In the genomic region with DNA sequence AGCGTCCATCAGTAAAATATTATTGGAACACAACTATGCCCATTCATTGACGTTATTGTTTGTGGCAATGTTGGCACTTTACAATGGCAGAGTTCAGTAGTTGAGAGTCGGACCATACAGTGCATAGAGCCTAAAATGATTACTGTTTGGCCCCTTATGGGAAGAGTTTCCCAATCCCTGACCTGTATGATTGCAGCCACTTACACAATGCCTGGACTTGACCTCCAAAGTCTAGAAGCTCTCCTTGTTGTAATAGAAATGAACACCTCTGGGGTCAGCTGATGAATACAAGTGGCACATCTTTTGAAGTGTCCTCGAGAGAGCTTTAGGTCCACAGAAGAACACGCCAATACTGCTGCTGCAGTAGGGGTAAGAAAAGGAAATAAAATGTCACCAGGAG, we compare ENCODE assay signal across 1 cellular context.
TF ChIP-seq lines count a peak whose summit lies in the region.

No MANE protein-coding gene starts in this region.

TF ChIP-seq in HepG2, 621 proteins besides CTCF, POLR2A, EP300 and RAD21 (continued from another document and continues in another):
- TF ChIP-seq ZNF496 (CRISPR knock-in tag; IDR thresholded peaks at IDR 0.05; ENCODE audit: insufficient replicate concordance) (no peak), SP5 (CRISPR knock-in tag; IDR thresholded peaks at IDR 0.05; ENCODE audit: borderline replicate concordance, low read depth) (no peak), ZSCAN22 (CRISPR knock-in tag; IDR thresholded peaks at IDR 0.05) (no peak), ZFP36L2 (CRISPR knock-in tag; IDR thresholded peaks at IDR 0.05) (no peak), RFXANK (CRISPR knock-in tag; IDR thresholded peaks at IDR 0.05) (no peak), MIER3 (CRISPR knock-in tag; IDR thresholded peaks at IDR 0.05; ENCODE audit: borderline replicate concordance) (no peak; the same call in 1 of the 2 replicates), FOSL2 (CRISPR knock-in tag; IDR thresholded peaks at IDR 0.05) (peak; percentile 48), SSRP1 (CRISPR knock-in tag; IDR thresholded peaks at IDR 0.05) (0 out of 2 replicates have a peak, but pooled peaks have one; percentile 67), ZBTB7A (CRISPR knock-in tag; IDR thresholded peaks at IDR 0.05) (no peak), HOXA7 (CRISPR knock-in tag; IDR thresholded peaks at IDR 0.05) (no peak), ZNF382 (CRISPR knock-in tag; IDR thresholded peaks at IDR 0.05; ENCODE audit: borderline replicate concordance) (no peak), HBP1 (CRISPR knock-in tag; IDR thresholded peaks at IDR 0.05; ENCODE audit: low read depth) (no peak), SALL1 (CRISPR knock-in tag; IDR thresholded peaks at IDR 0.05) (peak; percentile 18; the same call in 1 of the 2 replicates), RBM22 (optimal IDR thresholded peaks at IDR 0.05; ENCODE audit: low read length) (no peak), PHB2 (IDR thresholded peaks at IDR 0.05; ENCODE audit: partially characterized antibody) (no peak), SALL2 (CRISPR knock-in tag; IDR thresholded peaks at IDR 0.05) (no peak), ZNF691 (CRISPR knock-in tag; IDR thresholded peaks at IDR 0.05; ENCODE audit: borderline replicate concordance, low read depth) (no peak), MTA1 (CRISPR knock-in tag; IDR thresholded peaks at IDR 0.05; ENCODE audit: borderline replicate concordance) (no peak), ZNF850 (CRISPR knock-in tag; conservative IDR thresholded peaks at IDR 0.05) (no peak), NR2F2 (IDR thresholded peaks at IDR 0.05; ENCODE audit: borderline replicate concordance, low read depth) (peak; percentile 49; the same call in 1 of the 2 replicates), ZNF558 (CRISPR knock-in tag; IDR thresholded peaks at IDR 0.05; ENCODE audit: borderline replicate concordance) (no peak), AKAP8 (CRISPR knock-in tag; IDR thresholded peaks at IDR 0.05) (no peak), RFX5 (IDR thresholded peaks at IDR 0.05; ENCODE audit: low read depth, low read length) (no peak), PRPF4 (IDR thresholded peaks at IDR 0.05; ENCODE audit: low read depth, low read length, poor library complexity, severe bottlenecking) (no peak), ZNF512 (CRISPR knock-in tag; IDR thresholded peaks at IDR 0.05) (no peak), DRAP1 (CRISPR knock-in tag; IDR thresholded peaks at IDR 0.05) (no peak), AGO1 (IDR thresholded peaks at IDR 0.05; ENCODE audit: low read depth, low read length, poor library complexity, severe bottlenecking) (no peak), HNRNPK (IDR thresholded peaks at IDR 0.05; ENCODE audit: low read depth, low read length, poor library complexity, severe bottlenecking) (no peak), SNAPC2 (CRISPR knock-in tag; IDR thresholded peaks at IDR 0.05) (no peak), HES4 (CRISPR knock-in tag; IDR thresholded peaks at IDR 0.05; ENCODE audit: borderline replicate concordance) (no peak), XRCC5 (optimal IDR thresholded peaks at IDR 0.05; ENCODE audit: low read length) (no peak), PRDM10 (CRISPR knock-in tag; IDR thresholded peaks at IDR 0.05; ENCODE audit: low read depth) (0 out of 2 replicates have a peak, but pooled peaks have one; percentile 12), GFI1 (CRISPR knock-in tag; IDR thresholded peaks at IDR 0.05; ENCODE audit: borderline replicate concordance) (no peak), MED1 (CRISPR knock-in tag; IDR thresholded peaks at IDR 0.05) (peak; percentile 65), EEA1 (CRISPR knock-in tag; IDR thresholded peaks at IDR 0.05; ENCODE audit: borderline replicate concordance) (no peak), ZNF75D (CRISPR knock-in tag; IDR thresholded peaks at IDR 0.05; ENCODE audit: borderline replicate concordance) (no peak), JUN (CRISPR knock-in tag; IDR thresholded peaks at IDR 0.05) (no peak)
- TF ChIP-seq, protein P1, sequence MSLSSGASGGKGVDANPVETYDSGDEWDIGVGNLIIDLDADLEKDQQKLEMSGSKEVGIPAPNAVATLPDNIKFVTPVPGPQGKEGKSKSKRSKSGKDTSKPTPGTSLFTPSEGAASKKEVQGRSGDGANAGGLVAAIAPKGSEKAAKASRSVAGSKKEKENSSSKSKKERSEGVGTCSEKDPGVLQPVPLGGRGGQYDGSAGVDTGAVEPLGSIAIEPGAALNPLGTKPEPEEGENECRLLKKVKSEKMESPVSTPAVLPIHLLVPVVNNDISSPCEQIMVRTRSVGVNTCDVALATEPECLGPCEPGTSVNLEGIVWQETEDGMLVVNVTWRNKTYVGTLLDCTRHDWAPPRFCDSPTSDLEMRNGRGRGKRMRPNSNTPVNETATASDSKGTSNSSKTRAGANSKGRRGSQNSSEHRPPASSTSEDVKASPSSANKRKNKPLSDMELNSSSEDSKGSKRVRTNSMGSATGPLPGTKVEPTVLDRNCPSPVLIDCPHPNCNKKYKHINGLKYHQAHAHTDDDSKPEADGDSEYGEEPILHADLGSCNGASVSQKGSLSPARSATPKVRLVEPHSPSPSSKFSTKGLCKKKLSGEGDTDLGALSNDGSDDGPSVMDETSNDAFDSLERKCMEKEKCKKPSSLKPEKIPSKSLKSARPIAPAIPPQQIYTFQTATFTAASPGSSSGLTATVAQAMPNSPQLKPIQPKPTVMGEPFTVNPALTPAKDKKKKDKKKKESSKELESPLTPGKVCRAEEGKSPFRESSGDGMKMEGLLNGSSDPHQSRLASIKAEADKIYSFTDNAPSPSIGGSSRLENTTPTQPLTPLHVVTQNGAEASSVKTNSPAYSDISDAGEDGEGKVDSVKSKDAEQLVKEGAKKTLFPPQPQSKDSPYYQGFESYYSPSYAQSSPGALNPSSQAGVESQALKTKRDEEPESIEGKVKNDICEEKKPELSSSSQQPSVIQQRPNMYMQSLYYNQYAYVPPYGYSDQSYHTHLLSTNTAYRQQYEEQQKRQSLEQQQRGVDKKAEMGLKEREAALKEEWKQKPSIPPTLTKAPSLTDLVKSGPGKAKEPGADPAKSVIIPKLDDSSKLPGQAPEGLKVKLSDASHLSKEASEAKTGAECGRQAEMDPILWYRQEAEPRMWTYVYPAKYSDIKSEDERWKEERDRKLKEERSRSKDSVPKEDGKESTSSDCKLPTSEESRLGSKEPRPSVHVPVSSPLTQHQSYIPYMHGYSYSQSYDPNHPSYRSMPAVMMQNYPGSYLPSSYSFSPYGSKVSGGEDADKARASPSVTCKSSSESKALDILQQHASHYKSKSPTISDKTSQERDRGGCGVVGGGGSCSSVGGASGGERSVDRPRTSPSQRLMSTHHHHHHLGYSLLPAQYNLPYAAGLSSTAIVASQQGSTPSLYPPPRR (CRISPR knock-in tag; IDR thresholded peaks at IDR 0.05; ENCODE audit: borderline replicate concordance), result no peak
- TF ChIP-seq, protein P2, sequence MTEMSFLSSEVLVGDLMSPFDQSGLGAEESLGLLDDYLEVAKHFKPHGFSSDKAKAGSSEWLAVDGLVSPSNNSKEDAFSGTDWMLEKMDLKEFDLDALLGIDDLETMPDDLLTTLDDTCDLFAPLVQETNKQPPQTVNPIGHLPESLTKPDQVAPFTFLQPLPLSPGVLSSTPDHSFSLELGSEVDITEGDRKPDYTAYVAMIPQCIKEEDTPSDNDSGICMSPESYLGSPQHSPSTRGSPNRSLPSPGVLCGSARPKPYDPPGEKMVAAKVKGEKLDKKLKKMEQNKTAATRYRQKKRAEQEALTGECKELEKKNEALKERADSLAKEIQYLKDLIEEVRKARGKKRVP (CRISPR knock-in tag; IDR thresholded peaks at IDR 0.05), result peak in 1 of 2 experiments; percentile 87; a peak in 2 of 4 replicates
- TF ChIP-seq, protein P3, sequence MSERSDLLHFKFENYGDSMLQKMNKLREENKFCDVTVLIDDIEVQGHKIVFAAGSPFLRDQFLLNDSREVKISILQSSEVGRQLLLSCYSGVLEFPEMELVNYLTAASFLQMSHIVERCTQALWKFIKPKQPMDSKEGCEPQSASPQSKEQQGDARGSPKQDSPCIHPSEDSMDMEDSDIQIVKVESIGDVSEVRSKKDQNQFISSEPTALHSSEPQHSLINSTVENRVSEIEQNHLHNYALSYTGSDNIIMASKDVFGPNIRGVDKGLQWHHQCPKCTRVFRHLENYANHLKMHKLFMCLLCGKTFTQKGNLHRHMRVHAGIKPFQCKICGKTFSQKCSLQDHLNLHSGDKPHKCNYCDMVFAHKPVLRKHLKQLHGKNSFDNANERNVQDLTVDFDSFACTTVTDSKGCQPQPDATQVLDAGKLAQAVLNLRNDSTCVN (CRISPR knock-in tag; IDR thresholded peaks at IDR 0.05; ENCODE audit: borderline replicate concordance), result no peak
- TF ChIP-seq, protein P4, sequence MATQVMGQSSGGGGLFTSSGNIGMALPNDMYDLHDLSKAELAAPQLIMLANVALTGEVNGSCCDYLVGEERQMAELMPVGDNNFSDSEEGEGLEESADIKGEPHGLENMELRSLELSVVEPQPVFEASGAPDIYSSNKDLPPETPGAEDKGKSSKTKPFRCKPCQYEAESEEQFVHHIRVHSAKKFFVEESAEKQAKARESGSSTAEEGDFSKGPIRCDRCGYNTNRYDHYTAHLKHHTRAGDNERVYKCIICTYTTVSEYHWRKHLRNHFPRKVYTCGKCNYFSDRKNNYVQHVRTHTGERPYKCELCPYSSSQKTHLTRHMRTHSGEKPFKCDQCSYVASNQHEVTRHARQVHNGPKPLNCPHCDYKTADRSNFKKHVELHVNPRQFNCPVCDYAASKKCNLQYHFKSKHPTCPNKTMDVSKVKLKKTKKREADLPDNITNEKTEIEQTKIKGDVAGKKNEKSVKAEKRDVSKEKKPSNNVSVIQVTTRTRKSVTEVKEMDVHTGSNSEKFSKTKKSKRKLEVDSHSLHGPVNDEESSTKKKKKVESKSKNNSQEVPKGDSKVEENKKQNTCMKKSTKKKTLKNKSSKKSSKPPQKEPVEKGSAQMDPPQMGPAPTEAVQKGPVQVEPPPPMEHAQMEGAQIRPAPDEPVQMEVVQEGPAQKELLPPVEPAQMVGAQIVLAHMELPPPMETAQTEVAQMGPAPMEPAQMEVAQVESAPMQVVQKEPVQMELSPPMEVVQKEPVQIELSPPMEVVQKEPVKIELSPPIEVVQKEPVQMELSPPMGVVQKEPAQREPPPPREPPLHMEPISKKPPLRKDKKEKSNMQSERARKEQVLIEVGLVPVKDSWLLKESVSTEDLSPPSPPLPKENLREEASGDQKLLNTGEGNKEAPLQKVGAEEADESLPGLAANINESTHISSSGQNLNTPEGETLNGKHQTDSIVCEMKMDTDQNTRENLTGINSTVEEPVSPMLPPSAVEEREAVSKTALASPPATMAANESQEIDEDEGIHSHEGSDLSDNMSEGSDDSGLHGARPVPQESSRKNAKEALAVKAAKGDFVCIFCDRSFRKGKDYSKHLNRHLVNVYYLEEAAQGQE (IDR thresholded peaks at IDR 0.05; ENCODE audit: borderline replicate concordance in 1 of 2, low read depth in 1 of 2, low read length in 2 of 2), result no peak
